ENCODE assay signal across 11 cellular contexts in the genomic region with DNA sequence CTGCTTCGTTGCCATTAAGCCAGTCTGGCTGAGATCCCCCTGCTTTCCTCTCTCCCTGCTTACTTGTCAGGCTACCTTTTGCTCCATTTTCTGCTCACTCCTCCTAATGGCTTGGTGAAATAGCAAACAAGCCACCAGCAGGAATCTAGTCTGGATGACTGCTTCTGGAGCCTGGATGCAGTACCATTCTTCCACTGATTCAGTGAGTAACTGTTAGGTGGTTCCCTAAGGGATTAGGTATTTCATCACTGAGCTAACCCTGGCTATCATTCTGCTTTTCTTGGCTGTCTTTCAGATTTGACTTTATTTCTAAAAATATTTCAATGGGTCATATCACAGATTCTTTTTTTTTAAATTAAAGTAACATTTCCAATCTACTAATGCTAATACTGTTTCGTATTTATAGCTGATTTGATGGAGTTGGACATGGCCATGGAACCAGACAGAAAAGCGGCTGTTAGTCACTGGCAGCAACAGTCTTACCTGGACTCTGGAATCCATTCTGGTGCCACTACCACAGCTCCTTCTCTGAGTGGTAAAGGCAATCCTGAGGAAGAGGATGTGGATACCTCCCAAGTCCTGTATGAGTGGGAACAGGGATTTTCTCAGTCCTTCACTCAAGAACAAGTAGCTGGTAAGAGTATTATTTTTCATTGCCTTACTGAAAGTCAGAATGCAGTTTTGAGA. TPM values are rescaled to one million over a fixed set of nuclear protein-coding genes. Genes with fewer than 3 reads are reported as not detected.
DNase-seq lines count a peak whose midpoint lies in the region; ATAC-seq and TF ChIP-seq lines count a peak whose summit lies in the region.
"Had no signal": no experiment of that assay in that cellular context is flagged by ENCODE, and none has a peak within 500 bp of the region (broad histone marks: within the 10 kb centered on the region; RNA-seq: fewer than 3 reads in every experiment).

No MANE protein-coding gene starts in this region.

- H3K9me3 ChIP-seq in IMR-90 (ENCODE audit: control insufficient read depth, insufficient read depth, low read length): no peaks in the 10 kb centered on the region

- H3K56ac ChIP-seq in IMR-90 (ENCODE audit: extremely low read depth, insufficient read depth, low read length): no peak overlapping the region

- no peak for TF ChIP-seq RAD21 in IMR-90 (IDR thresholded peaks at IDR 0.05; ENCODE audit: low read length)

- peaks cover 28 to 67% of the 10 kb centered on the region in 2 experiments for H3K79me1 ChIP-seq in IMR-90 (ENCODE audit: low read depth in 1 of 2, low read length in 2 of 2)

- H3K4me3 ChIP-seq in ACC112 (ENCODE audit: low read depth, low read length) (no peak overlapping the region), IMR-90 (ENCODE audit: insufficient read depth, low read depth, low read length) (no peak overlapping the region), choroid plexus epithelial cell (ENCODE audit: low read depth, low read length) (no peak overlapping the region)
- H3K4me3 ChIP-seq: BLaER1 treated with 17β-estradiol and CSF1 and Interleukin-3, amounts not matched to agents 10 nM and 100 nM had no signal

- H3K14ac ChIP-seq in IMR-90 (replicated peaks; ENCODE audit: low read depth, low read length): no peak overlapping the region; the same call in 1 of the 2 replicates

- H2BK20ac ChIP-seq in IMR-90 (ENCODE audit: low read depth, low read length): no peak overlapping the region

- no peak overlapping the region for H3K18ac ChIP-seq in IMR-90 (ENCODE audit: low read depth, low read length)

- intact Hi-C loops in IMR-90 (cut with micrococcal nuclease): no loop called here

- no peak overlapping the region for H3K4ac ChIP-seq in IMR-90 (ENCODE audit: low read depth, low read length)

- H3K36me3 ChIP-seq in ACC112 (ENCODE audit: insufficient read depth, low read length): peaks cover 39% of the 10 kb centered on the region
- H3K36me3 ChIP-seq in IMR-90 (ENCODE audit: control insufficient read depth, insufficient read depth, low read length): peaks cover 26% of the 10 kb centered on the region

- DNase-seq in IMR-90: peak; percentile 88
- DNase-seq in choroid plexus epithelial cell (ENCODE audit: low read depth): peak; percentile 93
- peak; percentile 78 for DNase-seq in kidney tubule cell (ENCODE audit: low spot score)
- no peak for DNase-seq in HEK293T (ENCODE audit: extremely low spot score)
- no peak for DNase-seq in NCI-H1694 (lab: John Stamatoyannopoulos, UW)
- DNase-seq: activated naive CD4-positive, alpha-beta T cell treated with Interleukin-2 at 50 U/mL for 16 hours; NCI-H1105 had no signal

- no CpG with 5 or more reads among the region's 3 CpGs for WGBS in IMR-90 (ENCODE audit: extremely low coverage in 2 of 2, insufficient read length in 1 of 2), 2 experiments

- H3K27ac ChIP-seq in ACC112 (ENCODE audit: low read depth, low read length) (peak overlapping the region; percentile 74), IMR-90 (ENCODE audit: insufficient read depth, low read length) (no peak overlapping the region)
- H3K27ac ChIP-seq: BLaER1 treated with 17β-estradiol and CSF1 and Interleukin-3, amounts not matched to agents 10 nM and 100 nM had no signal

- H2AFZ ChIP-seq in ACC112 (ENCODE audit: low read length, unreplicated experiment) (no peak overlapping the region), IMR-90 (replicated peaks; ENCODE audit: low read length, poor library complexity) (no peak overlapping the region)

- no TSS peak for BruUV-seq in IMR-90 (replicated peaks; lab: Mats Ljungman, UMichigan)

- H4K5ac ChIP-seq in IMR-90 (ENCODE audit: low read depth, low read length): no peak overlapping the region

- H2BK5ac ChIP-seq in IMR-90 (ENCODE audit: low read depth, low read length, poor library complexity, severe bottlenecking): no peak overlapping the region

- H2AK5ac ChIP-seq in IMR-90 (ENCODE audit: low read depth, low read length): no peak overlapping the region

- TF ChIP-seq POLR2A in IMR-90 (IDR thresholded peaks at IDR 0.05; ENCODE audit: low read depth, low read length): no peak

- H2BK120ac ChIP-seq in IMR-90 (ENCODE audit: low read depth, low read length): no peak overlapping the region

- H2BK15ac ChIP-seq in IMR-90 (ENCODE audit: low read depth, low read length): no peak overlapping the region

- no peaks in the 10 kb centered on the region for H3K27me3 ChIP-seq in ACC112 (ENCODE audit: insufficient read depth, low read length)
- H3K27me3 ChIP-seq in IMR-90 (ENCODE audit: control insufficient read depth, insufficient read depth, low read length): no peaks in the 10 kb centered on the region
- H3K27me3 ChIP-seq: BLaER1 treated with 17β-estradiol and CSF1 and Interleukin-3, amounts not matched to agents 10 nM and 100 nM had no signal

- no peak overlapping the region for H3K9ac ChIP-seq in IMR-90 (ENCODE audit: low read depth, low read length)
- H3K9ac ChIP-seq: BLaER1 treated with 17β-estradiol and CSF1 and Interleukin-3, amounts not matched to agents 10 nM and 100 nM had no signal

- TF ChIP-seq CTCF in IMR-90 (conservative IDR thresholded peaks at IDR 0.05; ENCODE audit: low read depth, low read length) (no peak), choroid plexus epithelial cell (conservative IDR thresholded peaks at IDR 0.05; ENCODE audit: low read depth, low read length) (peak; percentile 29)

- H4K91ac ChIP-seq in IMR-90 (ENCODE audit: insufficient read depth, low read depth, low read length): no peak overlapping the region

- dilution Hi-C loops in IMR-90 (cut with HindIII; ENCODE audit: low sequenced_read_pairs, unreplicated experiment): no loop called here

- H3K23ac ChIP-seq in IMR-90 (ENCODE audit: low read depth, low read length): peak overlapping the region; percentile 42; the same call in 1 of the 2 replicates

- H4K20me1 ChIP-seq in IMR-90 (ENCODE audit: insufficient read depth, low read length): peaks cover 72% of the 10 kb centered on the region

- peaks cover 20% of the 10 kb centered on the region for H3K9me1 ChIP-seq in IMR-90 (ENCODE audit: insufficient read depth, low read length)

- H3K4me1 ChIP-seq in ACC112 (ENCODE audit: control insufficient read depth, insufficient read depth, low read length, unreplicated experiment) (peaks cover 47% of the 10 kb centered on the region), IMR-90 (ENCODE audit: control insufficient read depth, insufficient read depth, low read length) (peaks cover 14% of the 10 kb centered on the region)

- POLR2A ChIA-PET in IMR-90 (lab: Charles Lee; ENCODE audit: unreplicated experiment): interaction anchor here (1.4 kb wide), 1 partner anchor 25 kb away, joined by 3 read pairs; a partner anchor contains a TSS
- POLR2A ChIA-PET in HEK293T (lab: Yijun Ruan, JAX): interaction anchor here (2.2 kb wide), 1 partner anchor 25 kb away, joined by 7 read pairs; a partner anchor contains a TSS

- in situ Hi-C loops in IMR-90 (cut with MboI; ENCODE audit: low sequenced_read_pairs): loop anchor here (25.0 kb wide), 1 partner anchor 463 kb away; no protein-coding TSS in a partner anchor

- H3K79me2 ChIP-seq in ACC112 (ENCODE audit: control insufficient read depth, insufficient read depth, low read length, unreplicated experiment): peaks cover 87% of the 10 kb centered on the region

- H2AK9ac ChIP-seq in IMR-90 (replicated peaks; ENCODE audit: low read depth, low read length, poor library complexity): no peak overlapping the region

- H4K8ac ChIP-seq in IMR-90 (ENCODE audit: low read depth in 2 of 2, low read length in 2 of 2): no peak overlapping the region

- ATAC-seq in IMR-90 (ENCODE audit: low read depth): peak; percentile 94
- ATAC-seq in GM19351 (IDR thresholded peaks at IDR 0.05; ENCODE audit: unreplicated experiment): no peak
- no peak for ATAC-seq in GM18868 (IDR thresholded peaks at IDR 0.05; ENCODE audit: unreplicated experiment)

- H3K4me2 ChIP-seq in IMR-90 (ENCODE audit: low read depth, low read length): no peak overlapping the region

- CTCF ChIA-PET in IMR-90 (lab: Yijun Ruan, JAX): interaction anchor here (1.4 kb wide), 1 partner anchor 17 kb away, joined by 4 read pairs; no protein-coding TSS in a partner anchor
- CTCF ChIA-PET in HEK293T (lab: Yijun Ruan, JAX): no interaction called here

TF ChIP-seq in IMR-90, 13 proteins besides CTCF, POLR2A, EP300 and RAD21:
- 0 out of 2 replicates have a peak, but pooled peaks have one; percentile 19 for TF ChIP-seq FOS (IDR thresholded peaks at IDR 0.05; ENCODE audit: low read depth, low read length)
- TF ChIP-seq BHLHE40 (IDR thresholded peaks at IDR 0.05; ENCODE audit: low read depth, low read length): no peak
- peak; percentile 88 for TF ChIP-seq CEBPB (IDR thresholded peaks at IDR 0.05; ENCODE audit: low read depth, low read length)

TF ChIP-seq in HEK293T, 16 proteins besides CTCF, POLR2A, EP300 and RAD21:
- no peak for TF ChIP-seq FOXM1 (IDR thresholded peaks at IDR 0.05; ENCODE audit: borderline replicate concordance)

RNA-seq across cellular contexts. Expression of a gene that starts 25.0 kb away (rescaled TPM):
- total RNA-seq in IMR-90 (2012; rRNA removed): 1,415 and 1,677 TPM in 2 replicates
- polyA plus RNA-seq in IMR-90 (2012; rRNA removed): 364 and 381 TPM in 2 replicates
- 187 and 317 TPM in 2 replicates for polyA plus RNA-seq in IMR-90 (2012; cell fraction: cytosol; rRNA removed)
- polyA plus RNA-seq in IMR-90 (2012; cell fraction: nucleus; rRNA removed; ENCODE audit: low replicate concordance): 205 and 300 TPM in 2 replicates

Comparison
In these comparisons a context has a peak if more than half of its experiments do, and no peak if none do; other contexts are left out.
1. DNase-seq: peak in IMR-90 (single experiment), choroid plexus epithelial cell (single experiment) and kidney tubule cell (single experiment); none in HEK293T (single experiment) and NCI-H1694 (single experiment).